29 cellular contexts compared by ENCODE assay signal in the genomic region with DNA sequence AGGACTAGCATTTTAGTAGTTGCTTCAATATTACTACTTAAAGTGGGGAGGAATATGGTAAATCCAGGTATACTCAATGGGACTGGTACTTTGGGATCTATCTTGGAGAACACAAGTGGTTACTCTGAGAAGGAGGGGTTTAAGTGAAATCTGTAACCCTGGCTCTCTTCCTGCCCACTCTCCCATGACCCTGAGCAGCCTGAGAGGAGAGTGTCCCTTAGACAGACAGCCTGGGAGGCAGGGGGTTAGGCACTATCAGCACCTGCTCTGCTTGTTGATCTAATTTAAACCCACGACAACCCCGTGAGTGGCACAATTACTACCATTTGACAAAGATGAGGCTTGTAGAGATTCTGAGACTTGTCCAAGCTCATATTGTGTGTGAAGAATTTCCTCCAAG.
"Had no signal": no experiment of that assay in that cellular context is flagged by ENCODE, and none has a peak within 500 bp of the region (broad histone marks: within the 10 kb centered on the region; RNA-seq: fewer than 3 reads in every experiment).

No MANE protein-coding gene starts in this region.

- H3K4me3 Mint-ChIP-seq: naive thymus-derived CD4-positive, alpha-beta T cell; natural killer cell; nephron; neural crest cell; stimulated activated memory B cell treated with anti-CD40 and anti-IgM and Interleukin-4, amounts not matched to agents 10 μg/mL and 1 μg/mL and 100 μg/mL, for 72 hours; stimulated activated naive CD8-positive, alpha-beta T cell treated with anti-CD3 and anti-CD28 coated beads, Interleukin-15, amount 100 ng/mL, for 72 hours; type B pancreatic cell had no signal

- H3K9me3 ChIP-seq: neutrophil, pancreas, prostate gland, spleen, suprapubic skin, testis, transverse colon, upper lobe of right lung, uterus had no signal

- H3K36me3 Mint-ChIP-seq: naive thymus-derived CD4-positive, alpha-beta T cell; natural killer cell; stimulated activated memory B cell treated with anti-CD40 and anti-IgM and Interleukin-4, amounts not matched to agents 10 μg/mL and 1 μg/mL and 100 μg/mL, for 72 hours had no signal

- H3K27ac ChIP-seq: neutrophil, pancreas, prostate gland, skin epidermis, spleen, suprapubic skin, testis, transverse colon, upper lobe of right lung, uterus had no signal

- H3K4me1 Mint-ChIP-seq: neural crest cell had no signal

- H3K36me3 ChIP-seq: neutrophil, pancreas, prostate gland, spleen, suprapubic skin, transverse colon, upper lobe of right lung, uterus had no signal

- DNase-seq: naive thymus-derived CD4-positive, alpha-beta T cell; natural killer cell; nucleus accumbens; pancreas; right cardiac atrium; spleen; stimulated activated CD4-positive, alpha-beta T cell treated with anti-CD3 and anti-CD28 coated beads, Interleukin-12 subunit alpha, Interleukin-12 subunit beta, amount 100 ng/mL, for 4 hours; stimulated activated CD4-positive, alpha-beta T cell treated with anti-CD3 and anti-CD28 coated beads, Interleukin-1b, Interleukin-23, amount 100 ng/mL, for 48 hours; stimulated activated CD4-positive, alpha-beta T cell treated with anti-CD3 and anti-CD28 coated beads, Interleukin-4, amount 100 ng/mL, for 1 hour; stimulated activated CD4-positive, alpha-beta T cell treated with anti-CD3 and anti-CD28 coated beads, Interleukin-4, amount 100 ng/mL, for 4 hours; stimulated activated CD8-positive, alpha-beta memory T cell treated with anti-CD3 and anti-CD28 coated beads, Interleukin-4, amount 100 ng/mL, for 48 hours; stimulated activated naive CD4-positive, alpha-beta T cell; stimulated activated naive CD8-positive, alpha-beta T cell treated with anti-CD3 and anti-CD28 coated beads, Interleukin-15, amount 100 ng/mL, for 72 hours; stimulated activated naive CD8-positive, alpha-beta T cell treated with anti-CD3 and anti-CD28 coated beads, Interleukin-15, Interleukin-2, amounts not matched to agents 100 U/mL and 50 U/mL, for 24 hours; substantia nigra; testis; transverse colon; upper lobe of right lung; uterus had no signal

- H3K9me3 Mint-ChIP-seq: nephron; stimulated activated naive CD8-positive, alpha-beta T cell treated with anti-CD3 and anti-CD28 coated beads, Interleukin-15, amount 100 ng/mL, for 72 hours; type B pancreatic cell had no signal

- H3K4me3 ChIP-seq: pancreas, prostate gland, skin epidermis, smooth muscle cell, spleen, suprapubic skin, testis, transverse colon, upper lobe of right lung, uterus had no signal

- ATAC-seq: naive thymus-derived CD4-positive, alpha-beta T cell; natural killer cell; pancreas; right cardiac atrium; sciatic nerve; stimulated activated naive CD8-positive, alpha-beta T cell treated with anti-CD3 and anti-CD28 coated beads, Interleukin-15, amount 100 ng/mL, for 72 hours; stimulated activated naive CD8-positive, alpha-beta T cell treated with anti-CD3 and anti-CD28 coated beads, Interleukin-15, Interleukin-2, amounts not matched to agents 100 U/mL and 50 U/mL, for 24 hours; upper lobe of right lung had no signal

- H3K27me3 ChIP-seq: pancreas, suprapubic skin, testis, transverse colon, upper lobe of right lung, uterus had no signal

- H3K4me1 ChIP-seq: pancreas, prostate gland, spleen, suprapubic skin, testis, upper lobe of right lung, uterus had no signal

- H3K27ac Mint-ChIP-seq: naive thymus-derived CD4-positive, alpha-beta T cell; natural killer cell; stimulated activated memory B cell treated with anti-CD40 and anti-IgM and Interleukin-4, amounts not matched to agents 10 μg/mL and 1 μg/mL and 100 μg/mL, for 72 hours; type B pancreatic cell had no signal
